1 cellular context compared by ENCODE assay signal in the genomic region with DNA sequence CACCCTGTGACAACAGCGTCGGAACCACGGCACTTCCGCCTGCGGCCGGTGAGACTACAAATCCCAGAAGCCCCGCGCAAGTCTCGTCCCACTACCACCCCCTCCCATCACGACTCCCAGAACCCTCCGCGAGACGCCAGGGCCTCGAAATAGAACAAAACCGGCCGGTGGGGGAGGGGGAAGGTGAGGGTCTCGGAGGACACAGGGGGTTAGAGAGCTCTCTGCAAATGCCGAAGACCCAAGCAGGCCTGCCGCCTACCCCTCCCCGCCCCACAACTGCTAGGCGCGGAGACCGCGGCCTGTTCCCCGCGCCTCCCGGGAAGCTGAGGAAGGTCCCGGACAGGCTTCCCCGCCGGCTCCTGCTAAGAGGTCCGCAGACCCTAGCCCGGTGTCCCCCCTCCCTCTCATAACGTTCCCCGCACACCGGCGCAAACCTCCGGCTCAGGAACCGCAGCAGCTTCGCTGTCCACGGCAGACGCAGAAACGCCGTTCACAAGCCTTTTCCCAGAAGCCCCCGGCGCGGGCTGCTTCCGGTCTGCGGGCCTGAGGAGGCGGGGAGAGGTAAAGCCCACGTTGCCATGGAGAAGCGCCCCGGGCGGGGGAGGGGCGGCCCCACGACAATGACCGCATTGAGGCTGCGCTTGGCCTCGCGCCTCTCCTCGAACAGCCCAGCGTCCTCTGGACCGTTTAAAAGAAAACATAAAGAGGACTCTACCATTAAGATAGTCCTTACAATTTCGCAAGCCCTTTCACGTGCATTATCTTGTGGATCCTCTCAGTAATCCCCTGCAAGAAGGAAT.
TF ChIP-seq lines count a peak whose summit lies in the region.

Gene ZNF24 (minus strand): TSS at position 485 of the 800 bp plus-strand sequence. CDS start 3,770 bp downstream, outside the sequence.

TF ChIP-seq in K562, 482 proteins besides CTCF, POLR2A, EP300 and RAD21 (continued from another document and continues in another):
- TF ChIP-seq ESRRA (IDR thresholded peaks at IDR 0.05; ENCODE audit: borderline replicate concordance, low read depth) (peak; percentile 44), ZSCAN32 (CRISPR knock-in tag; IDR thresholded peaks at IDR 0.05) (no peak), POLR2H (tag; IDR thresholded peaks at IDR 0.05; ENCODE audit: low read depth) (peak; percentile 82), ADNP (tag; IDR thresholded peaks at IDR 0.05) (no peak), PHF20 (IDR thresholded peaks at IDR 0.05; ENCODE audit: partially characterized antibody) (peak; percentile 87), TRIM28 (IDR thresholded peaks at IDR 0.05) (peak; percentile 16; the same call in 1 of the 2 replicates), ZBTB9 (CRISPR knock-in tag; IDR thresholded peaks at IDR 0.05) (peak; percentile 92), NRF1 (conservative IDR thresholded peaks at IDR 0.05 in 1 of 2, IDR thresholded peaks at IDR 0.05 in 1 of 2) (peak; percentile 90 to 91), ZNF324 (CRISPR knock-in tag; IDR thresholded peaks at IDR 0.05) (no peak), SRSF7 (optimal IDR thresholded peaks at IDR 0.05; ENCODE audit: low read depth, low read length) (no peak), GTF2F1 (IDR thresholded peaks at IDR 0.05; ENCODE audit: low read depth, low read length) (0 out of 2 replicates have a peak, but pooled peaks have one; percentile 57), ATF6 (CRISPR knock-in tag; IDR thresholded peaks at IDR 0.05) (0 out of 2 replicates have a peak, but pooled peaks have one; percentile 65), ELF2 (CRISPR knock-in tag; IDR thresholded peaks at IDR 0.05) (peak; percentile 84), TAF9B (IDR thresholded peaks at IDR 0.05; ENCODE audit: partially characterized antibody) (peak; percentile 73), ZKSCAN8 (CRISPR knock-in tag; IDR thresholded peaks at IDR 0.05) (no peak), FOXP1 (CRISPR knock-in tag; IDR thresholded peaks at IDR 0.05) (0 out of 2 replicates have a peak, but pooled peaks have one; percentile 2), ARNT (IDR thresholded peaks at IDR 0.05) (peak in 1 of 2 experiments; percentile 45; a peak in 1 of 4 replicates), ZNF197 (CRISPR knock-in tag; IDR thresholded peaks at IDR 0.05; ENCODE audit: low read depth) (peak; percentile 66; the same call in 1 of the 2 replicates), ZBED1 (IDR thresholded peaks at IDR 0.05) (peak; percentile 74), MNT (conservative IDR thresholded peaks at IDR 0.05) (peak; percentile 68 to 89; a peak in 3 of 4 replicates), SNIP1 (IDR thresholded peaks at IDR 0.05; ENCODE audit: low read depth) (no peak), CREB3 (tag; conservative IDR thresholded peaks at IDR 0.05; ENCODE audit: low read depth) (0 out of 2 replicates have a peak, but pooled peaks have one; percentile 36), ZBTB2 (IDR thresholded peaks at IDR 0.05) (no peak; the same call in 1 of the 2 replicates), PPARD (CRISPR knock-in tag; IDR thresholded peaks at IDR 0.05) (no peak), KLF6 (CRISPR knock-in tag; IDR thresholded peaks at IDR 0.05; ENCODE audit: borderline replicate concordance) (no peak), HDAC3 (IDR thresholded peaks at IDR 0.05; ENCODE audit: borderline replicate concordance, partially characterized antibody) (no peak)
- TF ChIP-seq, protein P1, sequence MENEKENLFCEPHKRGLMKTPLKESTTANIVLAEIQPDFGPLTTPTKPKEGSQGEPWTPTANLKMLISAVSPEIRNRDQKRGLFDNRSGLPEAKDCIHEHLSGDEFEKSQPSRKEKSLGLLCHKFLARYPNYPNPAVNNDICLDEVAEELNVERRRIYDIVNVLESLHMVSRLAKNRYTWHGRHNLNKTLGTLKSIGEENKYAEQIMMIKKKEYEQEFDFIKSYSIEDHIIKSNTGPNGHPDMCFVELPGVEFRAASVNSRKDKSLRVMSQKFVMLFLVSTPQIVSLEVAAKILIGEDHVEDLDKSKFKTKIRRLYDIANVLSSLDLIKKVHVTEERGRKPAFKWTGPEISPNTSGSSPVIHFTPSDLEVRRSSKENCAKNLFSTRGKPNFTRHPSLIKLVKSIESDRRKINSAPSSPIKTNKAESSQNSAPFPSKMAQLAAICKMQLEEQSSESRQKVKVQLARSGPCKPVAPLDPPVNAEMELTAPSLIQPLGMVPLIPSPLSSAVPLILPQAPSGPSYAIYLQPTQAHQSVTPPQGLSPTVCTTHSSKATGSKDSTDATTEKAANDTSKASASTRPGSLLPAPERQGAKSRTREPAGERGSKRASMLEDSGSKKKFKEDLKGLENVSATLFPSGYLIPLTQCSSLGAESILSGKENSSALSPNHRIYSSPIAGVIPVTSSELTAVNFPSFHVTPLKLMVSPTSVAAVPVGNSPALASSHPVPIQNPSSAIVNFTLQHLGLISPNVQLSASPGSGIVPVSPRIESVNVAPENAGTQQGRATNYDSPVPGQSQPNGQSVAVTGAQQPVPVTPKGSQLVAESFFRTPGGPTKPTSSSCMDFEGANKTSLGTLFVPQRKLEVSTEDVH (IDR thresholded peaks at IDR 0.05; ENCODE audit: low read depth, partially characterized antibody), result no peak
- TF ChIP-seq, protein P2, sequence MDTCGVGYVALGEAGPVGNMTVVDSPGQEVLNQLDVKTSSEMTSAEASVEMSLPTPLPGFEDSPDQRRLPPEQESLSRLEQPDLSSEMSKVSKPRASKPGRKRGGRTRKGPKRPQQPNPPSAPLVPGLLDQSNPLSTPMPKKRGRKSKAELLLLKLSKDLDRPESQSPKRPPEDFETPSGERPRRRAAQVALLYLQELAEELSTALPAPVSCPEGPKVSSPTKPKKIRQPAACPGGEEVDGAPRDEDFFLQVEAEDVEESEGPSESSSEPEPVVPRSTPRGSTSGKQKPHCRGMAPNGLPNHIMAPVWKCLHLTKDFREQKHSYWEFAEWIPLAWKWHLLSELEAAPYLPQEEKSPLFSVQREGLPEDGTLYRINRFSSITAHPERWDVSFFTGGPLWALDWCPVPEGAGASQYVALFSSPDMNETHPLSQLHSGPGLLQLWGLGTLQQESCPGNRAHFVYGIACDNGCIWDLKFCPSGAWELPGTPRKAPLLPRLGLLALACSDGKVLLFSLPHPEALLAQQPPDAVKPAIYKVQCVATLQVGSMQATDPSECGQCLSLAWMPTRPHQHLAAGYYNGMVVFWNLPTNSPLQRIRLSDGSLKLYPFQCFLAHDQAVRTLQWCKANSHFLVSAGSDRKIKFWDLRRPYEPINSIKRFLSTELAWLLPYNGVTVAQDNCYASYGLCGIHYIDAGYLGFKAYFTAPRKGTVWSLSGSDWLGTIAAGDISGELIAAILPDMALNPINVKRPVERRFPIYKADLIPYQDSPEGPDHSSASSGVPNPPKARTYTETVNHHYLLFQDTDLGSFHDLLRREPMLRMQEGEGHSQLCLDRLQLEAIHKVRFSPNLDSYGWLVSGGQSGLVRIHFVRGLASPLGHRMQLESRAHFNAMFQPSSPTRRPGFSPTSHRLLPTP (IDR thresholded peaks at IDR 0.05; ENCODE audit: borderline replicate concordance, extremely low read depth, insufficient read length), result no peak
- TF ChIP-seq, protein P3, sequence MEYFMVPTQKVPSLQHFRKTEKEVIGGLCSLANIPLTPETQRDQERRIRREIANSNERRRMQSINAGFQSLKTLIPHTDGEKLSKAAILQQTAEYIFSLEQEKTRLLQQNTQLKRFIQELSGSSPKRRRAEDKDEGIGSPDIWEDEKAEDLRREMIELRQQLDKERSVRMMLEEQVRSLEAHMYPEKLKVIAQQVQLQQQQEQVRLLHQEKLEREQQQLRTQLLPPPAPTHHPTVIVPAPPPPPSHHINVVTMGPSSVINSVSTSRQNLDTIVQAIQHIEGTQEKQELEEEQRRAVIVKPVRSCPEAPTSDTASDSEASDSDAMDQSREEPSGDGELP (CRISPR knock-in tag; IDR thresholded peaks at IDR 0.05; ENCODE audit: borderline replicate concordance), result peak; percentile 54; the same call in 1 of the 2 replicates
- TF ChIP-seq, protein P4, sequence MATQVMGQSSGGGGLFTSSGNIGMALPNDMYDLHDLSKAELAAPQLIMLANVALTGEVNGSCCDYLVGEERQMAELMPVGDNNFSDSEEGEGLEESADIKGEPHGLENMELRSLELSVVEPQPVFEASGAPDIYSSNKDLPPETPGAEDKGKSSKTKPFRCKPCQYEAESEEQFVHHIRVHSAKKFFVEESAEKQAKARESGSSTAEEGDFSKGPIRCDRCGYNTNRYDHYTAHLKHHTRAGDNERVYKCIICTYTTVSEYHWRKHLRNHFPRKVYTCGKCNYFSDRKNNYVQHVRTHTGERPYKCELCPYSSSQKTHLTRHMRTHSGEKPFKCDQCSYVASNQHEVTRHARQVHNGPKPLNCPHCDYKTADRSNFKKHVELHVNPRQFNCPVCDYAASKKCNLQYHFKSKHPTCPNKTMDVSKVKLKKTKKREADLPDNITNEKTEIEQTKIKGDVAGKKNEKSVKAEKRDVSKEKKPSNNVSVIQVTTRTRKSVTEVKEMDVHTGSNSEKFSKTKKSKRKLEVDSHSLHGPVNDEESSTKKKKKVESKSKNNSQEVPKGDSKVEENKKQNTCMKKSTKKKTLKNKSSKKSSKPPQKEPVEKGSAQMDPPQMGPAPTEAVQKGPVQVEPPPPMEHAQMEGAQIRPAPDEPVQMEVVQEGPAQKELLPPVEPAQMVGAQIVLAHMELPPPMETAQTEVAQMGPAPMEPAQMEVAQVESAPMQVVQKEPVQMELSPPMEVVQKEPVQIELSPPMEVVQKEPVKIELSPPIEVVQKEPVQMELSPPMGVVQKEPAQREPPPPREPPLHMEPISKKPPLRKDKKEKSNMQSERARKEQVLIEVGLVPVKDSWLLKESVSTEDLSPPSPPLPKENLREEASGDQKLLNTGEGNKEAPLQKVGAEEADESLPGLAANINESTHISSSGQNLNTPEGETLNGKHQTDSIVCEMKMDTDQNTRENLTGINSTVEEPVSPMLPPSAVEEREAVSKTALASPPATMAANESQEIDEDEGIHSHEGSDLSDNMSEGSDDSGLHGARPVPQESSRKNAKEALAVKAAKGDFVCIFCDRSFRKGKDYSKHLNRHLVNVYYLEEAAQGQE (CRISPR knock-in tag; IDR thresholded peaks at IDR 0.05; ENCODE audit: low read depth), result peak; percentile 71; the same call in 1 of the 2 replicates
- TF ChIP-seq, protein P5, sequence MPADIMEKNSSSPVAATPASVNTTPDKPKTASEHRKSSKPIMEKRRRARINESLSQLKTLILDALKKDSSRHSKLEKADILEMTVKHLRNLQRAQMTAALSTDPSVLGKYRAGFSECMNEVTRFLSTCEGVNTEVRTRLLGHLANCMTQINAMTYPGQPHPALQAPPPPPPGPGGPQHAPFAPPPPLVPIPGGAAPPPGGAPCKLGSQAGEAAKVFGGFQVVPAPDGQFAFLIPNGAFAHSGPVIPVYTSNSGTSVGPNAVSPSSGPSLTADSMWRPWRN (IDR thresholded peaks at IDR 0.05; ENCODE audit: low read depth), result no peak
